In genomic region chr2:241219856-241220356, GRCh38 we compare ENCODE assay signal across 1 cellular context.
TF ChIP-seq lines count a peak whose summit lies in the region.

No MANE protein-coding gene starts in this region.

TF ChIP-seq in GM23338, 12 proteins besides CTCF, POLR2A, EP300 and RAD21 (continued from another document):
- TF ChIP-seq ZNF462 (CRISPR knock-in tag; IDR thresholded peaks at IDR 0.05), result no peak
- no peak for TF ChIP-seq ZNF331 (CRISPR knock-in tag; IDR thresholded peaks at IDR 0.05; ENCODE audit: low read depth)
- TF ChIP-seq STAT1 (IDR thresholded peaks at IDR 0.05; ENCODE audit: unreplicated experiment), result no peak
